Comparison of ENCODE assay signal across 9 cellular contexts in the genomic region with DNA sequence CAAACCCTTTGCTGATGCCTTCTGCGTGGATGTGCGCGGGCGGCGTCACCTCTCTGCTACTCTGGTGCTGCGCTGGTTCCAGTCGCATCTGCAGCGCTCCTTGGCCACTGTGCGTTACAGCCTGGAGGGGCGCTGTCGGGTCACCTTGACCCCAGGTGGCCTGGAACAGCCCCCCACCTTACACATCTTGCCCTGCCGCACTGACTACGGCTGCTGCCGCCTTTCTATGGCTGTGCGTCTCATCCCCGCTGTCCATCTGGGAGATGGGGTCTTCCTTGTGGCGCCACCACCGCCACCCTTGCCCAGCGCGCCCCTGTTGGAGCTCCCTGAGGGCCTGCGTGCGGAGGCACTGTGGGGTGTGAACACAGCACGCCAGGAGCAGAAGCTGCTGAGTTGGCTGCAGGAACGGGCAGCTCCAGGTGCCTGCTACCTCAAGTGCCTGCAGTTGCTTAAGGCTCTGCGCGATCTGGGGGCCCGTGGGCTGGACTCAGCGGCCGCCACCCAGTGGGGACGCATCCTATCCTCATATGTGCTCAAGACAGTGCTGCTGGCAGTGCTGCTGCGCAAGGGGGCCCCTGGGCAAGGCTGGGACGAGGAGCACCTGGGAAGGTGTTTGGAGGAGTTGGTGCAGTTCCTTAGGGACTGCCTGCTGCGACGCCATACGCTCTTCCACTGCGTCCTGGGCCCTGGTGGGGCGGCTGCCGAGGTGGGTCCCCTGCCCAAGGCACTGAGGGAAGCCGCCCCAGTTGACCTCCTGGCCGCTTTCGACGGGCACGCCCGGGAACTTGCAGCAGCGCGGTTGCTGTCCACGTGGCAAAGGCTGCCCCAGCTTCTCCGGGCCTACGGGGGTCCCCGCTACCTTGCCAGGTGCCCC. TPM values are rescaled to one million over a fixed set of nuclear protein-coding genes. Genes with fewer than 3 reads are reported as not detected.
A peak's percentile ranks its signal among the peaks of the same experiment; 100 is the strongest.
DNase-seq lines count a peak whose midpoint lies in the region; ATAC-seq and TF ChIP-seq lines count a peak whose summit lies in the region.
"Had no signal": no experiment of that assay in that cellular context is flagged by ENCODE, and none has a peak within 500 bp of the region (broad histone marks: within the 10 kb centered on the region; RNA-seq: fewer than 3 reads in every experiment).

No MANE protein-coding gene starts in this region.

- no peaks in the 10 kb centered on the region for H3K27me3 ChIP-seq in SJSA1 (replicated peaks)
- no peaks in the 10 kb centered on the region for H3K27me3 ChIP-seq in ovary

- H3K27ac ChIP-seq in SJSA1: no peak overlapping the region; the same call in 1 of the 2 replicates
- H3K27ac ChIP-seq in ovary: peak overlapping the region; percentile 92 to 95

- no peak for TF ChIP-seq POLR2A in ovary (IDR thresholded peaks at IDR 0.05)

- no peak for TF ChIP-seq EP300 in ovary (IDR thresholded peaks at IDR 0.05)

- DNase-seq in AG09319 (ENCODE audit: extremely low read depth, low read depth): no peak
- DNase-seq in SJSA1 (ENCODE audit: low read depth in 1 of 2, low spot score in 2 of 2): no peak
- no peak for DNase-seq in fibroblast of the aortic adventitia (ENCODE audit: low read depth)
- DNase-seq in ovary: peak in 3 of 5 donors; percentile 41 to 45 (median 44)
- DNase-seq in COR-L47 (lab: John Stamatoyannopoulos, UW): no peak
- no peak for DNase-seq in medulla oblongata (ENCODE audit: extremely low spot score)
- no peak for DNase-seq in RPMI8226

- peaks cover 62% of the 10 kb centered on the region for H3K4me1 ChIP-seq in SJSA1 (replicated peaks)
- H3K4me1 ChIP-seq in ovary (ENCODE audit: insufficient read depth): peaks cover 19% of the 10 kb centered on the region

- no peak for ATAC-seq in GM21360 (IDR thresholded peaks at IDR 0.05; ENCODE audit: unreplicated experiment)

- H3K9me3 ChIP-seq in SJSA1 (replicated peaks) (peaks cover 3% of the 10 kb centered on the region; the same call in 1 of the 2 replicates), ovary (no peaks in the 10 kb centered on the region)

- intact Hi-C loops in ovary (cut with DNase I): loop anchor here in 1 of 4 donors (10.0 kb wide), 1 partner anchor 311 kb away; a partner anchor contains a TSS

- TF ChIP-seq CTCF in AG09319 (IDR thresholded peaks at IDR 0.05; ENCODE audit: low read depth, low read length) (peak; percentile 34), fibroblast of the aortic adventitia (IDR thresholded peaks at IDR 0.05; ENCODE audit: insufficient read depth, low read length) (peak; percentile 33), ovary (IDR thresholded peaks at IDR 0.05) (peak in 1 of 3 donors; percentile 9)

- 66 to 76% (median 70%) methylated on average over 45 to 50 of the region's 50 CpGs for WGBS in ovary, 3 donors

- H3K36me3 ChIP-seq in SJSA1 (peaks cover 49% of the 10 kb centered on the region), ovary (no peaks in the 10 kb centered on the region)

- peak overlapping the region; percentile 77 for H3K4me3 ChIP-seq in SJSA1
- H3K4me3 ChIP-seq in fibroblast of the aortic adventitia (ENCODE audit: low read depth, low read length): peak overlapping the region; percentile 80
- peak overlapping the region; percentile 65 for H3K4me3 ChIP-seq in ovary

RNA-seq across cellular contexts. Expression of a gene that starts 1.6 kb away (rescaled TPM):
- total RNA-seq in SJSA1 (2014; rRNA removed; shearing (Covaris generic)): 30.5 and 34.0 TPM in 2 replicates
- total RNA-seq in fibroblast of the aortic adventitia (ENCODE audit: low replicate concordance) (41.1 and 60.1 TPM in 2 replicates), ovary (10 to 100 TPM; 28.7 to 58.5 (median 46.8) TPM)
- polyA plus RNA-seq in ovary: 10 to 100 TPM; 11.4 to 34.8 TPM
- polyA plus RNA-seq: naive thymus-derived CD4-positive, alpha-beta T cell had no signal

RNA-seq across cellular contexts. Expression of a gene that starts 48.0 kb away (rescaled TPM):
- total RNA-seq in SJSA1 (2014; rRNA removed; shearing (Covaris generic)): 15.9 and 21.2 TPM in 2 replicates
- total RNA-seq in fibroblast of the aortic adventitia (ENCODE audit: low replicate concordance) (8.0 and 12.7 TPM in 2 replicates), ovary (10 to 100 TPM; 23.4 to 39.9 (median 32.9) TPM)
- 10 to 100 TPM; 19.5 to 23.5 TPM for polyA plus RNA-seq in ovary

RNA-seq across cellular contexts. Expression of a gene that starts 52.7 kb away (rescaled TPM):
- total RNA-seq in SJSA1 (2014; rRNA removed; shearing (Covaris generic)): 0.29 and 0.88 TPM in 2 replicates
- total RNA-seq in fibroblast of the aortic adventitia (ENCODE audit: low replicate concordance) (under 0.01 TPM in 1 of 2 replicates, not detected in the other), ovary (1 to 10 TPM in 2 of 7 donors, under 1 TPM in 5; 0.36 to 1.5 (median 0.82) TPM)
- polyA plus RNA-seq in ovary: under 1 TPM; 0.65 to 0.88 TPM
- polyA plus RNA-seq: naive thymus-derived CD4-positive, alpha-beta T cell had no signal

Comparison
In these comparisons a context has a peak if more than half of its experiments do, and no peak if none do; other contexts are left out.
1. DNase-seq: peak in ovary (3 of 5); none in AG09319 (single experiment), SJSA1 (0 of 2), fibroblast of the aortic adventitia (single experiment), COR-L47 (single experiment), medulla oblongata (single experiment) and RPMI8226 (single experiment).
2. Peak in every context shown above with its lines, with median percentiles within 50 percentile points of each other: H3K4me3 ChIP-seq.